ENCODE assay signal across 15 cellular contexts in genomic region chrX:72777467-72777790, GRCh38. TPM values are rescaled to one million over a fixed set of nuclear protein-coding genes. Genes with fewer than 3 reads are reported as not detected.
DNase-seq lines count a peak whose midpoint lies in the region; ATAC-seq and FAIRE-seq lines count a peak whose summit lies in the region.
"Not testable (repeated sequence)": the region's sequence is repeated elsewhere in the genome, so short reads cannot be mapped to it uniquely, and the experiment has no call there.
"Had no signal": no experiment of that assay in that cellular context is flagged by ENCODE, and none has a peak within 500 bp of the region (broad histone marks: within the 10 kb centered on the region; RNA-seq: fewer than 3 reads in every experiment).

No MANE protein-coding gene starts in this region.

- FAIRE-seq in GM18507 (lab: Jason Lieb, UNC): peak; percentile 93

- not testable (repeated sequence) for H3K27me3 Mint-ChIP-seq in T-cell; effector memory CD8-positive, alpha-beta T cell; stimulated activated naive B cell treated with anti-CD40 and anti-IgM and Interleukin-4, amounts not matched to agents 10 μg/mL and 1 μg/mL and 100 μg/mL, for 72 hours

- peak; percentile 67 for ATAC-seq in GM19372 (IDR thresholded peaks at IDR 0.05; ENCODE audit: low read depth, unreplicated experiment)
- peak; percentile 79 for ATAC-seq in GM21576 (IDR thresholded peaks at IDR 0.05; ENCODE audit: unreplicated experiment)
- peak; percentile 71 for ATAC-seq in HG02885 (IDR thresholded peaks at IDR 0.05; ENCODE audit: poor library complexity, unreplicated experiment)
- ATAC-seq in HG03354 (IDR thresholded peaks at IDR 0.05; ENCODE audit: poor library complexity, severe bottlenecking, unreplicated experiment): peak; percentile 74
- peak; percentile 81 to 84 (median 82) for ATAC-seq in T-cell (replicated peaks in 1 of 4)
- peak; percentile 80 for ATAC-seq in effector memory CD8-positive, alpha-beta T cell (replicated peaks)
- peak; percentile 88 to 90 for ATAC-seq in stimulated activated naive B cell treated with anti-CD40 and anti-IgM and Interleukin-4, amounts not matched to agents 10 μg/mL and 1 μg/mL and 100 μg/mL, for 72 hours (replicated peaks)

- not testable (repeated sequence) for H3K4me3 Mint-ChIP-seq in T-cell; effector memory CD8-positive, alpha-beta T cell; stimulated activated naive B cell treated with anti-CD40 and anti-IgM and Interleukin-4, amounts not matched to agents 10 μg/mL and 1 μg/mL and 100 μg/mL, for 72 hours

- DNase-seq in GM18507 (ENCODE audit: extremely low spot score, insufficient read length, low read depth); T-cell; effector memory CD8-positive, alpha-beta T cell; stimulated activated naive B cell treated with anti-CD40 and anti-IgM and Interleukin-4, amounts not matched to agents 10 μg/mL and 1 μg/mL and 100 μg/mL, for 72 hours: not testable (repeated sequence)

- not testable (repeated sequence) for H3K9me3 Mint-ChIP-seq in T-cell; effector memory CD8-positive, alpha-beta T cell; stimulated activated naive B cell treated with anti-CD40 and anti-IgM and Interleukin-4, amounts not matched to agents 10 μg/mL and 1 μg/mL and 100 μg/mL, for 72 hours

- H3K36me3 Mint-ChIP-seq in T-cell; effector memory CD8-positive, alpha-beta T cell (ENCODE audit: insufficient read depth); stimulated activated naive B cell treated with anti-CD40 and anti-IgM and Interleukin-4, amounts not matched to agents 10 μg/mL and 1 μg/mL and 100 μg/mL, for 72 hours: not testable (repeated sequence)

- not testable (repeated sequence) for H3K27ac Mint-ChIP-seq in T-cell; effector memory CD8-positive, alpha-beta T cell; stimulated activated naive B cell treated with anti-CD40 and anti-IgM and Interleukin-4, amounts not matched to agents 10 μg/mL and 1 μg/mL and 100 μg/mL, for 72 hours

- POLR2A ChIA-PET in T-cell (lab: Charles Lee): not testable (repeated sequence)

- CTCF ChIA-PET in T-cell (lab: Charles Lee): not testable (repeated sequence)

- not testable (repeated sequence) for H3K4me1 Mint-ChIP-seq in T-cell; effector memory CD8-positive, alpha-beta T cell (ENCODE audit: low read depth in 2 of 2); stimulated activated naive B cell treated with anti-CD40 and anti-IgM and Interleukin-4, amounts not matched to agents 10 μg/mL and 1 μg/mL and 100 μg/mL, for 72 hours

RNA-seq across cellular contexts. Expression of gene DMRTC1B, which starts 0.7 kb away (rescaled TPM):
- total RNA-seq in T-cell: 1 to 10 TPM in 2 of 5 donors, under 1 TPM in 3; 0.56 to 2.6 (median 0.98) TPM
- total RNA-seq: fibroblast of villous mesenchyme, HT-29, NCI-H460, psoas muscle had no signal

RNA-seq across cellular contexts. Expression of gene FAM236B, which starts 5.0 kb away (rescaled TPM):
- total RNA-seq in T-cell: not detected
- total RNA-seq: fibroblast of villous mesenchyme, hepatocyte, HT-29, NCI-H460, neural crest cell, psoas muscle had no signal

RNA-seq across cellular contexts. Expression of gene FAM236D, which starts 30.6 kb away (rescaled TPM):
- total RNA-seq in T-cell: not detected
- total RNA-seq: fibroblast of villous mesenchyme, hepatocyte, HT-29, NCI-H460, neural crest cell, psoas muscle, testis had no signal
